Comparison of ENCODE assay signal across 8 cellular contexts in the genomic region with DNA sequence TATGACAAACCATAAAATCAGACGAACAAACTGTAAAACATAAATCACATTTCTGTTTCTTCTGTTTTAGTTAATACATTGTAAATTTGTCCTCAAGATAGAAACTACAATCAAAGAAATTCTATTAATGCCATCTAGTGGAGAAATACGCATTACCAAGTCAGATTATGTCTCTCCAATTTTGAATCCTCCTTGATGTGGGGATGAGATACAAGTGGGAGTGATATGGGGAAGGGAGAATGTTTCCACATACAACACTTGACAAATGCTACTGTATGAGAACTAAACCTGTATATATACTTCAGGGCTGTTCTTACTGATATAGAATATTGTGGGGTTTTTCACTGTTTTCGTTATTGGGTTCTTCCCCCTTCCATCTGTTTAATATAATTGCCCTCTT. TPM values are rescaled to one million over a fixed set of nuclear protein-coding genes. Genes with fewer than 3 reads are reported as not detected.
DNase-seq lines count a peak whose midpoint lies in the region; ATAC-seq, FAIRE-seq and TF ChIP-seq lines count a peak whose summit lies in the region.

No MANE protein-coding gene starts in this region.

- intact Hi-C loops in sciatic nerve (cut with DNase I) (no loop called here), mucosa of descending colon (cut with DNase I, micrococcal nuclease) (loop anchor here in 1 of 2 donors (10.0 kb wide), 1 partner anchor 117 kb away; no protein-coding TSS in a partner anchor)

- no peaks in the 10 kb centered on the region for H3K36me3 ChIP-seq in mucosa of descending colon (ENCODE audit: low read depth)

- H3K4me3 ChIP-seq in mucosa of descending colon: no peak overlapping the region

- no peaks in the 10 kb centered on the region for H3K4me1 ChIP-seq in mucosa of descending colon (ENCODE audit: low read depth)

- no peak for TF ChIP-seq CTCF in mucosa of descending colon (IDR thresholded peaks at IDR 0.05)

- peak; percentile 89 for FAIRE-seq in TTC549 (lab: Jason Lieb, UNC)

- ATAC-seq in left lobe of liver (peak; percentile 56), sciatic nerve (no peak), HG02885 (IDR thresholded peaks at IDR 0.05; ENCODE audit: poor library complexity, unreplicated experiment) (no peak), mucosa of descending colon (no peak)

- H3K9me3 ChIP-seq in mucosa of descending colon: no peaks in the 10 kb centered on the region

- DNase-seq in DMS153 treated with DMSO at 0.1 percent for 48 hours (lab: John Stamatoyannopoulos, UW; ENCODE audit: unreplicated experiment): peak; percentile 59
- peak; percentile 43 to 68 for DNase-seq in Kasumi-1 (lab: John Stamatoyannopoulos, UW)
- DNase-seq in left lobe of liver (ENCODE audit: low spot score): no peak
- no peak for DNase-seq in sciatic nerve (ENCODE audit: low spot score)
- DNase-seq in iPS-NIHi11 (ENCODE audit: low spot score): no peak
- no peak for DNase-seq in mucosa of descending colon

RNA-seq across cellular contexts. Expression of a gene that starts 2.6 kb away (rescaled TPM):
- total RNA-seq in left lobe of liver (0.35 TPM), sciatic nerve (2.3 TPM), mucosa of descending colon (1 to 10 TPM in 1 of 3 donors, under 1 TPM in 2; 0.12 to 1.2 (median 0.22) TPM)

Comparison
In these comparisons a context has a peak if more than half of its experiments do, and no peak if none do; other contexts are left out.
1. DNase-seq: peak in DMS153 treated with DMSO at 0.1 percent for 48 hours (single experiment) and Kasumi-1 (2 of 2); none in left lobe of liver (single experiment), sciatic nerve (single experiment), iPS-NIHi11 (single experiment) and mucosa of descending colon (0 of 3).